Comparison of ENCODE assay signal across 9 cellular contexts in genomic region chr17:17824780-17825614, GRCh38. TPM values are rescaled to one million over a fixed set of nuclear protein-coding genes. Genes with fewer than 3 reads are reported as not detected.
DNase-seq lines count a peak whose midpoint lies in the region; ATAC-seq and TF ChIP-seq lines count a peak whose summit lies in the region.
"Had no signal": no experiment of that assay in that cellular context is flagged by ENCODE, and none has a peak within 500 bp of the region (broad histone marks: within the 10 kb centered on the region; RNA-seq: fewer than 3 reads in every experiment).

No MANE protein-coding gene starts in this region.

- H3K27ac Mint-ChIP-seq in activated CD4-positive, alpha-beta T cell treated with anti-CD3 and anti-CD28 coated beads, Interleukin-2, amount 10 ng/mL, durations not matched to agents 7 days and 5 days, result peak overlapping the region; percentile 93
- H3K27ac Mint-ChIP-seq in activated naive CD8-positive, alpha-beta T cell treated with anti-CD3 and anti-CD28 coated beads for 36 hours, result peak overlapping the region; percentile 93

- no peak for TF ChIP-seq POLR2A in tibial nerve (IDR thresholded peaks at IDR 0.05)

- peak overlapping the region; percentile 69 for H3K4me3 Mint-ChIP-seq in activated CD4-positive, alpha-beta T cell treated with anti-CD3 and anti-CD28 coated beads, Interleukin-2, amount 10 ng/mL, durations not matched to agents 7 days and 5 days
- H3K4me3 Mint-ChIP-seq in activated naive CD8-positive, alpha-beta T cell treated with anti-CD3 and anti-CD28 coated beads for 36 hours, result peak overlapping the region; percentile 72

- no peak overlapping the region for H3K4me3 ChIP-seq in left lung
- H3K4me3 ChIP-seq in tibial nerve, result no peak overlapping the region

- POLR2A ChIA-PET in activated CD4-positive, alpha-beta T cell treated with anti-CD3 and anti-CD28 coated beads, Interleukin-2, amount 10 ng/mL, durations not matched to agents 7 days and 5 days (lab: Charles Lee), result interaction anchor here (0.7 kb wide), 1 partner anchor 9 kb away, joined by 9 read pairs; no protein-coding TSS in a partner anchor

- WGBS in tibial nerve, 2 donors, result 24 to 26% methylated on average over 13 to 14 of the region's 14 CpGs

- H3K36me3 ChIP-seq in left lung (peaks cover 0 to 15% of the 10 kb centered on the region in 2 donors), tibial nerve (peaks cover 0 to 15% (median 0%) of the 10 kb centered on the region in 3 donors)

- H3K27ac ChIP-seq in left lung (peak overlapping the region; percentile 77 to 86), tibial nerve (peak overlapping the region; percentile 77 to 91 (median 86))

- CTCF ChIA-PET in activated CD4-positive, alpha-beta T cell treated with anti-CD3 and anti-CD28 coated beads, Interleukin-2, amount 10 ng/mL, durations not matched to agents 7 days and 5 days (lab: Charles Lee), result interaction anchor here (0.5 to 3.3 kb wide), 8 partner anchors 11 to 1525 kb away, joined by 3 to 15 read pairs (median 4); partner anchors contain the start of gene SREBF1

- H3K36me3 Mint-ChIP-seq in activated CD4-positive, alpha-beta T cell treated with anti-CD3 and anti-CD28 coated beads, Interleukin-2, amount 10 ng/mL, durations not matched to agents 7 days and 5 days (ENCODE audit: low read depth), result peaks cover 30% of the 10 kb centered on the region
- peaks cover 39% of the 10 kb centered on the region for H3K36me3 Mint-ChIP-seq in activated naive CD8-positive, alpha-beta T cell treated with anti-CD3 and anti-CD28 coated beads for 36 hours

- no peak for DNase-seq in activated CD4-positive, alpha-beta T cell treated with anti-CD3 and anti-CD28 coated beads, Interleukin-2, amount 10 ng/mL, durations not matched to agents 7 days and 5 days
- no peak for DNase-seq in activated CD4-positive, alpha-beta T cell treated with anti-CD3 and anti-CD28 coated beads for 48 hours
- no peak for DNase-seq in activated naive CD8-positive, alpha-beta T cell treated with anti-CD3 and anti-CD28 coated beads for 36 hours
- no peak for DNase-seq in left lung
- DNase-seq in tibial nerve (ENCODE audit: low spot score in 2 of 2), result no peak
- no peak for DNase-seq in activated CD8-positive, alpha-beta memory T cell treated with anti-CD3 and anti-CD28 coated beads, Interleukin-2, amount 50 U/mL, for 48 hours
- DNase-seq in activated effector memory CD4-positive, alpha-beta T cell treated with Interleukin-2 at 50 U/mL for 16 hours, result no peak
- DNase-seq: NCI-H1930 had no signal

- ATAC-seq in left lung, result peak; percentile 9
- ATAC-seq in HG03571 (IDR thresholded peaks at IDR 0.05; ENCODE audit: unreplicated experiment), result no peak

- TF ChIP-seq EP300 in tibial nerve (IDR thresholded peaks at IDR 0.05), result no peak

- H3K4me1 ChIP-seq in left lung, result peaks cover 47 to 72% of the 10 kb centered on the region in 2 donors
- H3K4me1 ChIP-seq in tibial nerve, result peaks cover 0 to 92% (median 57%) of the 10 kb centered on the region in 4 donors

- H3K9me3 ChIP-seq in left lung (no peaks in the 10 kb centered on the region), tibial nerve (no peaks in the 10 kb centered on the region)

- intact Hi-C loops in left lung (cut with DNase I), result no loop called here

- H3K27me3 Mint-ChIP-seq in activated CD4-positive, alpha-beta T cell treated with anti-CD3 and anti-CD28 coated beads, Interleukin-2, amount 10 ng/mL, durations not matched to agents 7 days and 5 days, result no peaks in the 10 kb centered on the region
- H3K27me3 Mint-ChIP-seq in activated naive CD8-positive, alpha-beta T cell treated with anti-CD3 and anti-CD28 coated beads for 36 hours, result no peaks in the 10 kb centered on the region

- H3K9me3 Mint-ChIP-seq in activated CD4-positive, alpha-beta T cell treated with anti-CD3 and anti-CD28 coated beads, Interleukin-2, amount 10 ng/mL, durations not matched to agents 7 days and 5 days, result no peaks in the 10 kb centered on the region
- no peaks in the 10 kb centered on the region for H3K9me3 Mint-ChIP-seq in activated naive CD8-positive, alpha-beta T cell treated with anti-CD3 and anti-CD28 coated beads for 36 hours

- TF ChIP-seq CTCF in left lung (IDR thresholded peaks at IDR 0.05), result no peak
- TF ChIP-seq CTCF in tibial nerve (IDR thresholded peaks at IDR 0.05), result no peak

- peaks cover 82% of the 10 kb centered on the region for H3K4me1 Mint-ChIP-seq in activated CD4-positive, alpha-beta T cell treated with anti-CD3 and anti-CD28 coated beads, Interleukin-2, amount 10 ng/mL, durations not matched to agents 7 days and 5 days
- H3K4me1 Mint-ChIP-seq in activated naive CD8-positive, alpha-beta T cell treated with anti-CD3 and anti-CD28 coated beads for 36 hours, result peaks cover 78% of the 10 kb centered on the region

- H3K27me3 ChIP-seq in left lung (no peaks in the 10 kb centered on the region), tibial nerve (no peaks in the 10 kb centered on the region)

RNA-seq across cellular contexts. Expression of gene SREBF1, which starts 11.8 kb away (rescaled TPM):
- 100 to 1,000 TPM; 175 to 176 TPM for total RNA-seq in activated CD4-positive, alpha-beta T cell treated with anti-CD3 and anti-CD28 coated beads, Interleukin-2, amount 10 ng/mL, durations not matched to agents 7 days and 5 days
- total RNA-seq in activated naive CD8-positive, alpha-beta T cell treated with anti-CD3 and anti-CD28 coated beads for 36 hours, result 100 to 1,000 TPM; 123 to 131 TPM
- total RNA-seq in left lung, result 100 to 1,000 TPM; 112 to 122 TPM
- total RNA-seq in tibial nerve, result 100 to 1,000 TPM; 115 to 253 (median 191) TPM
